Comparison of ENCODE assay signal across 8 cellular contexts in the genomic region with DNA sequence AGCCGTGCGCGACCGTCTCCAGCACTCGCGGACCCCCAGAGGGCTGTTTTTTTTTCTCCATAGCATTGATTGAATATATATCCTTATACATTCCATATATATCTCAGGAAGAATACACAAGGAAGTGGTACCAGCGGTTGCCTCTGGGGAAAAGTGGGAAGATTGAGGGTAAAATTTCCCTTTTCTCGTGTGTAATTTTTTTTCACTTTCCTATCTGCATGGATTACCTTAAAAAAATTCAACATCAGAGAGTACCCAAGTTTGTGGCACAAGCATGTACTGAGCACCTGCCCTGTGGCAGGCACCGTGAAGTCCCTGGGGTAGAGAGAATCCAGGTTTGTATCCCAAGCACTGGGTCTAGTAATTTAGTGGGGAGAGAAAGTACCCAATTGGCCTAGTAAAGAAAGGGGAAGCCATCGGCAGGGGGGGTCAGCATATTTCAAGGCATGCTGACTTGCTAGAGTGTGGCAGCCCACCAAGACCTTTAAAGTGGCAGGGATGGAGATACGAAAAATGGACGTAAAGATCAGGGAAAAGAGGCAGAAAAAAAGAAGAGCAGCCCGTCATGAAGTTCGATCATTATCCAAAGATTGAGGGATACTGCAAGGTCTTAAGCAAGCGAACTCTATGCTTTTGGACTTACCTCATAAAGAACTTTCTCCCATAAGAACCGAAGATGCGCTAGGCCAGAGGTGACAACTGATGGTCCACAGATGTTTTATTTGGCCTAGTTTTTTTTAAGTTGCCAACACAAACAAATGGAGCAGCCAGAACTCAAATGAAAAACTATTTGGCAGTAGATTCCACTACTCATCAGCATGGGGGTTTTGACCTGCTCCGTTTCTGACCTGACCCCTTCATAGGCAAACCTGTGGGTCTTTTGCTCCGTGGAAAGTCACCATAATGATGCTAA. TPM values are rescaled to one million over a fixed set of nuclear protein-coding genes. Genes with fewer than 3 reads are reported as not detected.
DNase-seq lines count a peak whose midpoint lies in the region; ATAC-seq and TF ChIP-seq lines count a peak whose summit lies in the region.

No MANE protein-coding gene starts in this region.

- intact Hi-C loops in naive thymus-derived CD4-positive, alpha-beta T cell (cut with micrococcal nuclease) = no loop called here

- POLR2A ChIA-PET in BJ (lab: Charles Lee) = no interaction called here
- POLR2A ChIA-PET in naive thymus-derived CD4-positive, alpha-beta T cell (lab: Charles Lee) = interaction anchor here (1.0 to 7.6 kb wide), 8 partner anchors 9 to 50 kb away, joined by 3 to 139 read pairs (median 8); a partner anchor contains a TSS

- CTCF ChIA-PET in BJ (lab: Yijun Ruan, JAX) = interaction anchor here (1.0 kb wide), 1 partner anchor 12 kb away, joined by 3 read pairs; no protein-coding TSS in a partner anchor
- CTCF ChIA-PET in naive thymus-derived CD4-positive, alpha-beta T cell (lab: Charles Lee) = interaction anchor here (0.6 to 0.7 kb wide), 3 partner anchors 13 to 1798 kb away, joined by 3 to 6 read pairs (median 4); no protein-coding TSS in a partner anchor

- H3K9me3 Mint-ChIP-seq in naive thymus-derived CD4-positive, alpha-beta T cell = peaks cover 0 to 3% (median 0%) of the 10 kb centered on the region in 11 donors

- H3K9me3 ChIP-seq in Loucy (ENCODE audit: insufficient read depth, low read depth, low read length) = no peaks in the 10 kb centered on the region
- H3K9me3 ChIP-seq in naive thymus-derived CD4-positive, alpha-beta T cell (ENCODE audit: control insufficient read depth in 2 of 3, low read length in 3 of 3) = no peaks in the 10 kb centered on the region

- peaks cover 1% of the 10 kb centered on the region; the same call in 1 of the 2 replicates for H3K36me3 ChIP-seq in BJ (ENCODE audit: control insufficient read depth, insufficient read depth, low read length)
- peaks cover 13% of the 10 kb centered on the region; the same call in 1 of the 2 replicates for H3K36me3 ChIP-seq in Loucy (ENCODE audit: insufficient read depth, low read length)
- H3K36me3 ChIP-seq in naive thymus-derived CD4-positive, alpha-beta T cell (ENCODE audit: control insufficient read depth in 2 of 3, insufficient read depth in 3 of 3, low read length in 3 of 3) = peaks cover under 1 to 7% (median 4%) of the 10 kb centered on the region in 3 experiments

- H3F3A ChIP-seq in Loucy (ENCODE audit: low read depth) = 0 out of 2 replicates have a peak, but pooled peaks cover 7% of the 10 kb centered on the region

- H4K20me1 ChIP-seq in Loucy (ENCODE audit: insufficient read depth, low read length, poor library complexity, severe bottlenecking) = peaks cover 31% of the 10 kb centered on the region

- H3K4me1 Mint-ChIP-seq in naive thymus-derived CD4-positive, alpha-beta T cell = peaks cover 25 to 40% (median 31%) of the 10 kb centered on the region in 7 donors

- H3K4me2 ChIP-seq in Loucy (ENCODE audit: low read depth, low read length, poor library complexity, severe bottlenecking) = peak overlapping the region; percentile 94

- H3K4me3 ChIP-seq in BJ (ENCODE audit: low read depth, low read length) (peak overlapping the region; percentile 36), Loucy (ENCODE audit: low read length, poor library complexity, severe bottlenecking) (peak overlapping the region; percentile 98)
- peak overlapping the region; percentile 79 for H3K4me3 ChIP-seq in naive thymus-derived CD4-positive, alpha-beta T cell (ENCODE audit: low read length)

- peaks cover under 1 to 18% (median 16%) of the 10 kb centered on the region in 5 donors for H3K36me3 Mint-ChIP-seq in naive thymus-derived CD4-positive, alpha-beta T cell

- no peak for ATAC-seq in naive thymus-derived CD4-positive, alpha-beta T cell
- ATAC-seq in GM21786 (IDR thresholded peaks at IDR 0.05; ENCODE audit: unreplicated experiment) (no peak), GM21529 (IDR thresholded peaks at IDR 0.05; ENCODE audit: unreplicated experiment) (no peak)

- peak overlapping the region; percentile 88 to 99 (median 96) for H3K4me3 Mint-ChIP-seq in naive thymus-derived CD4-positive, alpha-beta T cell

- H3K27me3 ChIP-seq in BJ (ENCODE audit: control insufficient read depth, insufficient read depth, low read length) (no peaks in the 10 kb centered on the region), Loucy (ENCODE audit: insufficient read depth, low read length, poor library complexity, severe bottlenecking) (no peaks in the 10 kb centered on the region)
- no peaks in the 10 kb centered on the region for H3K27me3 ChIP-seq in naive thymus-derived CD4-positive, alpha-beta T cell (ENCODE audit: control insufficient read depth in 2 of 2, insufficient read depth in 2 of 2, low read length in 2 of 2)

- H3K27me3 Mint-ChIP-seq in naive thymus-derived CD4-positive, alpha-beta T cell = peaks cover 0 to 25% (median 0%) of the 10 kb centered on the region in 5 donors

- H2AFZ ChIP-seq in Loucy (ENCODE audit: low read length) = peak overlapping the region; percentile 96

- H3K79me2 ChIP-seq in Loucy (ENCODE audit: insufficient read depth, low read length) = peaks cover 43% of the 10 kb centered on the region

- H3K27ac Mint-ChIP-seq in naive thymus-derived CD4-positive, alpha-beta T cell = peak overlapping the region; percentile 94 to 100 (median 99)

- peak overlapping the region; percentile 89 for H3K27ac ChIP-seq in cingulate gyrus (ENCODE audit: low read depth, low read length)
- peak overlapping the region; percentile 87 for H3K27ac ChIP-seq in naive thymus-derived CD4-positive, alpha-beta T cell (ENCODE audit: low read depth, low read length)

- TF ChIP-seq CTCF in BJ (IDR thresholded peaks at IDR 0.05; ENCODE audit: insufficient read depth, low read depth, low read length) = no peak
- no peak for TF ChIP-seq CTCF in Loucy (conservative IDR thresholded peaks at IDR 0.05; ENCODE audit: low read length)

- H3K4me1 ChIP-seq in Loucy (ENCODE audit: insufficient read depth, low read length, poor library complexity, severe bottlenecking) = peaks cover 29% of the 10 kb centered on the region
- H3K4me1 ChIP-seq in naive thymus-derived CD4-positive, alpha-beta T cell (ENCODE audit: control insufficient read depth in 2 of 2, insufficient read depth in 2 of 2, low read length in 2 of 2) = peaks cover 20 to 24% of the 10 kb centered on the region in 2 donors

- no peaks in the 10 kb centered on the region for H3K9me2 ChIP-seq in Loucy (replicated peaks; ENCODE audit: low read depth, low read length)

- DNase-seq in BJ (ENCODE audit: low read depth) (no peak), cortex of kidney (lab: John Stamatoyannopoulos, UW) (no peak), superior temporal gyrus (ENCODE audit: extremely low spot score) (no peak)
- no peak for DNase-seq in naive thymus-derived CD4-positive, alpha-beta T cell

- H3K9ac ChIP-seq in Loucy (ENCODE audit: low read depth, low read length, poor library complexity, severe bottlenecking) = peak overlapping the region; percentile 99

RNA-seq across cellular contexts. Expression of a gene that starts 1.5 kb away (rescaled TPM):
- polyA plus RNA-seq in BJ (2011; rRNA removed) = 56.6 and 164 TPM in 2 replicates
- 25.8 and 27.1 TPM in 2 replicates for polyA minus RNA-seq in BJ (2011; rRNA and poly(A)+ RNA removed)
- 100 to 1,000 TPM; 198 to 310 (median 262) TPM for total RNA-seq in naive thymus-derived CD4-positive, alpha-beta T cell
- 100 to 1,000 TPM; 198 to 286 TPM for polyA plus RNA-seq in naive thymus-derived CD4-positive, alpha-beta T cell

RNA-seq across cellular contexts. Expression of a gene that starts 36.9 kb away (rescaled TPM):
- 5.9 and 13.2 TPM in 2 replicates for polyA plus RNA-seq in BJ (2011; rRNA removed)
- 20.5 and 25.6 TPM in 2 replicates for polyA minus RNA-seq in BJ (2011; rRNA and poly(A)+ RNA removed)
- total RNA-seq in naive thymus-derived CD4-positive, alpha-beta T cell = 100 to 1,000 TPM in 1 of 5 experiments, 10 to 100 TPM in 4; 41.1 to 108 (median 83.9) TPM
- 10 to 100 TPM; 27.4 to 46.3 TPM for polyA plus RNA-seq in naive thymus-derived CD4-positive, alpha-beta T cell

Comparison
In these comparisons a context has a peak if more than half of its experiments do, and no peak if none do; other contexts are left out.
1. H3K4me3 ChIP-seq: peak in every context shown above with its lines; median percentile 98 in Loucy; 79 in naive thymus-derived CD4-positive, alpha-beta T cell; 36 in BJ.